ENCODE assay signal across 10 cellular contexts in genomic region chr11:130449996-130450419, GRCh38. TPM values are rescaled to one million over a fixed set of nuclear protein-coding genes. Genes with fewer than 3 reads are reported as not detected.
DNase-seq lines count a peak whose midpoint lies in the region; ATAC-seq and TF ChIP-seq lines count a peak whose summit lies in the region.
"Had no signal": no experiment of that assay in that cellular context is flagged by ENCODE, and none has a peak within 500 bp of the region (broad histone marks: within the 10 kb centered on the region; RNA-seq: fewer than 3 reads in every experiment).

No MANE protein-coding gene starts in this region.

- H3K4me1 ChIP-seq in esophagus squamous epithelium: peaks cover 11 to 52% (median 15%) of the 10 kb centered on the region in 3 donors
- H3K4me1 ChIP-seq in upper lobe of right lung: peaks cover 5% of the 10 kb centered on the region

- H3K27me3 ChIP-seq in esophagus squamous epithelium (peaks cover 0 to 45% (median 0%) of the 10 kb centered on the region in 4 donors), upper lobe of right lung (peaks cover 11% of the 10 kb centered on the region)

- peak in 3 of 6 experiments; percentile 24 to 34 (median 27) for TF ChIP-seq CTCF in esophagus squamous epithelium (IDR thresholded peaks at IDR 0.05)
- peak; percentile 46 for TF ChIP-seq CTCF in mesothelial cell of epicardium (IDR thresholded peaks at IDR 0.05; ENCODE audit: unreplicated experiment)
- peak; percentile 60 for TF ChIP-seq CTCF in upper lobe of right lung (IDR thresholded peaks at IDR 0.05)

- H3K4me1 Mint-ChIP-seq in activated naive CD4-positive, alpha-beta T cell treated with anti-CD3 and anti-CD28 coated beads, Interleukin-2, amount 50 U/mL, for 24 hours: peaks cover 4% of the 10 kb centered on the region
- peaks cover 38% of the 10 kb centered on the region for H3K4me1 Mint-ChIP-seq in mesothelial cell of epicardium

- H3K4me3 Mint-ChIP-seq in activated naive CD4-positive, alpha-beta T cell treated with anti-CD3 and anti-CD28 coated beads, Interleukin-2, amount 50 U/mL, for 24 hours: peak overlapping the region; percentile 26
- H3K4me3 Mint-ChIP-seq in mesothelial cell of epicardium: peak overlapping the region; percentile 78

- TF ChIP-seq POLR2A in esophagus squamous epithelium (IDR thresholded peaks at IDR 0.05): peak in 2 of 4 donors; percentile 34 to 39

- peak; percentile 72 for ATAC-seq in upper lobe of right lung

- no peak for DNase-seq in activated naive CD4-positive, alpha-beta T cell treated with Interleukin-2 at 50 U/mL for 16 hours
- DNase-seq in esophagus squamous epithelium (lab: John Stamatoyannopoulos, UW): no peak
- peak in 1 of 2 experiments; percentile 74 for DNase-seq in mesothelial cell of epicardium (ENCODE audit: low spot score in 2 of 2, unreplicated experiment in 2 of 2)
- DNase-seq in upper lobe of right lung: peak; percentile 86
- no peak for DNase-seq in stimulated activated CD4-positive, alpha-beta T cell treated with anti-CD3 and anti-CD28 coated beads, Interleukin-4, amount 100 ng/mL, for 1 hour
- DNase-seq in germinal center (ENCODE audit: low spot score): no peak
- no peak for DNase-seq in OCI-M1 (lab: John Stamatoyannopoulos, UW)
- DNase-seq: Calu3 had no signal

- peak overlapping the region; percentile 32 to 85 (median 70) for H3K27ac ChIP-seq in esophagus squamous epithelium
- H3K27ac ChIP-seq in upper lobe of right lung: peak overlapping the region; percentile 75

- H3K36me3 ChIP-seq in esophagus squamous epithelium (no peaks in the 10 kb centered on the region), upper lobe of right lung (no peaks in the 10 kb centered on the region)

- H3K9me3 ChIP-seq in esophagus squamous epithelium (no peaks in the 10 kb centered on the region), upper lobe of right lung (no peaks in the 10 kb centered on the region)

- peaks cover 17% of the 10 kb centered on the region for H3K27me3 Mint-ChIP-seq in activated naive CD4-positive, alpha-beta T cell treated with anti-CD3 and anti-CD28 coated beads, Interleukin-2, amount 50 U/mL, for 24 hours
- H3K27me3 Mint-ChIP-seq in mesothelial cell of epicardium (ENCODE audit: low read depth): peaks cover 45% of the 10 kb centered on the region

- H3K9me3 Mint-ChIP-seq in activated naive CD4-positive, alpha-beta T cell treated with anti-CD3 and anti-CD28 coated beads, Interleukin-2, amount 50 U/mL, for 24 hours: no peaks in the 10 kb centered on the region
- H3K9me3 Mint-ChIP-seq in mesothelial cell of epicardium: no peaks in the 10 kb centered on the region

- intact Hi-C loops in esophagus squamous epithelium (cut with DNase I): loop anchor here (5.0 kb wide), 1 partner anchor 402 kb away; no protein-coding TSS in a partner anchor
- intact Hi-C loops in upper lobe of right lung (cut with DNase I): no loop called here

- no peak overlapping the region for H3K27ac Mint-ChIP-seq in activated naive CD4-positive, alpha-beta T cell treated with anti-CD3 and anti-CD28 coated beads, Interleukin-2, amount 50 U/mL, for 24 hours
- H3K27ac Mint-ChIP-seq in mesothelial cell of epicardium: peak overlapping the region; percentile 70

- H3K4me3 ChIP-seq in esophagus squamous epithelium (peak overlapping the region; percentile 36 to 74 (median 55)), upper lobe of right lung (peak overlapping the region; percentile 62)

- 18 to 45% methylated on average over 9 to 12 of the region's 29 CpGs for WGBS in esophagus squamous epithelium, 2 donors

- no peaks in the 10 kb centered on the region for H3K36me3 Mint-ChIP-seq in activated naive CD4-positive, alpha-beta T cell treated with anti-CD3 and anti-CD28 coated beads, Interleukin-2, amount 50 U/mL, for 24 hours
- H3K36me3 Mint-ChIP-seq in mesothelial cell of epicardium: no peaks in the 10 kb centered on the region

RNA-seq across cellular contexts. Expression of gene ADAMTS15, which starts 1.6 kb away (rescaled TPM):
- total RNA-seq in esophagus squamous epithelium: 1 to 10 TPM in 3 of 4 donors, under 1 TPM in 1; 0.11 to 5.7 (median 2.1) TPM
- 8.1 to 9.9 TPM (median 9.4 TPM) in 3 replicates for total RNA-seq in mesothelial cell of epicardium
- 8.2 TPM for total RNA-seq in upper lobe of right lung

RNA-seq across cellular contexts. Expression of gene ADAMTS8, which starts 21.6 kb away (rescaled TPM):
- total RNA-seq in esophagus squamous epithelium (1 to 10 TPM in 3 of 4 donors, under 1 TPM in 1; 0.83 to 8.8 (median 1.8) TPM), mesothelial cell of epicardium (0.70 to 1.3 TPM (median 0.96 TPM) in 3 replicates), upper lobe of right lung (39.1 TPM)
- total RNA-seq: Calu3, lung microvascular endothelial cell had no signal
